In genomic region chr2:233053928-233054774, GRCh38 we compare ENCODE assay signal across 7 cellular contexts. TPM values are rescaled to one million over a fixed set of nuclear protein-coding genes. Genes with fewer than 3 reads are reported as not detected.
DNase-seq lines count a peak whose midpoint lies in the region; ATAC-seq and TF ChIP-seq lines count a peak whose summit lies in the region.

No MANE protein-coding gene starts in this region.

- CTCF ChIA-PET in T-cell (lab: Charles Lee): interaction anchor here (0.6 to 1.6 kb wide), 15 partner anchors 16 to 488 kb away, joined by 3 to 8 read pairs (median 3); partner anchors contain the start of gene ATG16L1 (in 1 of the 2)

- H3K36me3 ChIP-seq in GM06990 (ENCODE audit: control insufficient read depth, insufficient read depth, low read length) (no peaks in the 10 kb centered on the region), adrenal gland (replicated peaks in 1 of 2) (no peaks in the 10 kb centered on the region)

- TF ChIP-seq POLR2A in adrenal gland (IDR thresholded peaks at IDR 0.05): no peak

- peak overlapping the region in 1 of 2 donors; percentile 21 for H3K27ac Mint-ChIP-seq in T-cell

- ATAC-seq in T-cell (replicated peaks in 1 of 4) (peak; percentile 70 to 79 (median 78)), HG03460 (IDR thresholded peaks at IDR 0.05; ENCODE audit: unreplicated experiment) (no peak)

- TF ChIP-seq CTCF in GM06990 (IDR thresholded peaks at IDR 0.05; ENCODE audit: insufficient read depth, low read length, poor library complexity, severe bottlenecking) (peak; percentile 98), adrenal gland (IDR thresholded peaks at IDR 0.05) (peak; percentile 69 to 94 (median 84))

- no peak overlapping the region for H3K27ac ChIP-seq in adrenal gland

- intact Hi-C loops in adrenal gland (cut with DNase I): loop anchor here in 1 of 2 donors (5.0 kb wide), 1 partner anchor 202 kb away; no protein-coding TSS in a partner anchor

- DNase-seq in GM06990 (ENCODE audit: extremely low read depth, insufficient read length): peak; percentile 66
- peak; percentile 75 for DNase-seq in HPDE6-E6E7 (ENCODE audit: extremely low spot score)
- peak in 30 of 34 experiments; percentile 35 to 76 (median 56) for DNase-seq in T-cell
- peak; percentile 50 to 77 (median 72) for DNase-seq in adrenal gland
- DNase-seq in iPS-NIHi11 (ENCODE audit: low spot score): peak; percentile 90
- peak; percentile 56 to 70 for DNase-seq in stimulated activated CD4-positive, alpha-beta T cell treated with anti-CD3 and anti-CD28 coated beads, Interleukin-15, amount 100 ng/mL, for 48 hours (ENCODE audit: low read depth in 2 of 2)

- no peaks in the 10 kb centered on the region for H3K4me1 ChIP-seq in adrenal gland (replicated peaks in 1 of 2)

- H3K36me3 Mint-ChIP-seq in T-cell: no peaks in the 10 kb centered on the region

- 18 to 31% (median 24%) methylated on average over 11 to 22 of the region's 22 CpGs for WGBS in adrenal gland, 4 donors

- H3K27me3 Mint-ChIP-seq in T-cell: no peaks in the 10 kb centered on the region

- POLR2A ChIA-PET in T-cell (lab: Charles Lee): interaction anchor here in 1 of 2 donors (0.6 kb wide), 1 partner anchor 1830 kb away, joined by 5 read pairs; no protein-coding TSS in a partner anchor

- H3K4me3 Mint-ChIP-seq in T-cell: peak overlapping the region in 1 of 3 donors; percentile 15

- H3K4me3 ChIP-seq in GM06990 (replicated peaks; ENCODE audit: low read depth, low read length) (no peak overlapping the region), adrenal gland (no peak overlapping the region)

- no peaks in the 10 kb centered on the region for H3K9me3 Mint-ChIP-seq in T-cell

- H3K27me3 ChIP-seq in GM06990 (replicated peaks; ENCODE audit: control insufficient read depth, insufficient read depth, low read length): no peaks in the 10 kb centered on the region
- H3K27me3 ChIP-seq in adrenal gland: no peaks in the 10 kb centered on the region

- no peaks in the 10 kb centered on the region for H3K9me3 ChIP-seq in adrenal gland (replicated peaks in 1 of 3)

- H3K4me1 Mint-ChIP-seq in T-cell: peaks cover 13 to 24% (median 20%) of the 10 kb centered on the region in 3 donors

RNA-seq across cellular contexts. Expression of gene INPP5D, which starts 6.0 kb away (rescaled TPM):
- 100 to 1,000 TPM; 108 to 216 (median 135) TPM for total RNA-seq in T-cell
- total RNA-seq in adrenal gland: 10 to 100 TPM in 7 of 8 donors, 1 to 10 TPM in 1; 7.1 to 29.4 (median 17.0) TPM
- 10 to 100 TPM in 1 of 3 donors, 1 to 10 TPM in 2; 4.5 to 15.6 (median 5.9) TPM for polyA plus RNA-seq in adrenal gland

RNA-seq across cellular contexts. Expression of gene NEU2, which starts 21.7 kb away (rescaled TPM):
- total RNA-seq in T-cell (not detected), adrenal gland (not detected)
- not detected for polyA plus RNA-seq in adrenal gland

RNA-seq across cellular contexts. Expression of gene NGEF, which starts 41.1 kb away (rescaled TPM):
- total RNA-seq in T-cell (under 1 TPM in 2 of 5 donors, not detected in 3; 0.09 to 0.19 TPM), adrenal gland (100 to 1,000 TPM in 1 of 8 donors, 10 to 100 TPM in 7; 32.0 to 258 (median 46.1) TPM)
- polyA plus RNA-seq in adrenal gland: 100 to 1,000 TPM in 1 of 3 donors, 10 to 100 TPM in 2; 10.1 to 467 (median 28.5) TPM

Comparison
In these comparisons a context has a peak if more than half of its experiments do, and no peak if none do; other contexts are left out.
1. RNA of gene NGEF, which starts 41.1 kb away (total RNA-seq): 32.0 to 258 TPM in adrenal gland; 0.09 to 0.19 TPM in T-cell; every median in the first group is over 10 times any median in the second.
2. Peak in every context shown above with its lines, with median percentiles within 50 percentile points of each other: DNase-seq.